ENCODE assay signal across 8 cellular contexts in genomic region chr10:97632949-97633884, GRCh38. TPM values are rescaled to one million over a fixed set of nuclear protein-coding genes. Genes with fewer than 3 reads are reported as not detected.
DNase-seq lines count a peak whose midpoint lies in the region; ATAC-seq and TF ChIP-seq lines count a peak whose summit lies in the region.

Gene MORN4, minus strand, starts transcription at chr10:97633500. Its CDS starts 13,847 bp downstream, at chr10:97619653.

- no peaks in the 10 kb centered on the region for H3K36me3 ChIP-seq in adrenal gland (replicated peaks in 1 of 2)
- no peaks in the 10 kb centered on the region for H3K36me3 ChIP-seq in heart left ventricle
- H3K36me3 ChIP-seq in trophoblast cell (ENCODE audit: control insufficient read depth in 1 of 2, insufficient read depth in 2 of 2, low read length in 2 of 2) = no peaks in the 10 kb centered on the region
- H3K36me3 ChIP-seq in tibial artery = no peaks in the 10 kb centered on the region

- no peak within 1 kb of the TSS for H3K23ac ChIP-seq in trophoblast cell (ENCODE audit: low read length)

- peak within 1 kb of the TSS; percentile 35 for H3K4ac ChIP-seq in trophoblast cell (ENCODE audit: low read depth, low read length)

- peak within 1 kb of the TSS; percentile 80 for H2AFZ ChIP-seq in trophoblast cell (ENCODE audit: insufficient read depth, low read length, poor library complexity)

- CTCF ChIA-PET in GM10248 (lab: Yijun Ruan, JAX) = interaction anchor here (1.3 kb wide), 1 partner anchor 29 kb away, joined by 3 read pairs; no protein-coding TSS in a partner anchor

- H3K27ac ChIP-seq in adrenal gland (peak within 1 kb of the TSS in 2 of 5 donors; percentile 59 to 74), heart left ventricle (peak within 1 kb of the TSS in 10 of 12 donors; percentile 35 to 76 (median 60)), trophoblast cell (ENCODE audit: low read depth, low read length) (no peak within 1 kb of the TSS), tibial artery (peak within 1 kb of the TSS; percentile 60 to 62)

- H3K4me3 ChIP-seq in adrenal gland (peak within 1 kb of the TSS; percentile 44 to 95 (median 72)), heart left ventricle (peak within 1 kb of the TSS; percentile 49 to 80 (median 74)), trophoblast cell (ENCODE audit: low read depth, low read length) (peak within 1 kb of the TSS; percentile 86), tibial artery (peak within 1 kb of the TSS; percentile 71 to 75)

- DNase-seq in GM10248 (ENCODE audit: extremely low spot score) = peak; percentile 91
- DNase-seq in NCI-H128 (lab: John Stamatoyannopoulos, UW; ENCODE audit: unreplicated experiment) = peak; percentile 87
- peak; percentile 72 to 87 for DNase-seq in SW 1271 (lab: John Stamatoyannopoulos, UW)
- peak; percentile 94 to 97 (median 96) for DNase-seq in adrenal gland
- peak; percentile 94 to 96 (median 95) for DNase-seq in heart left ventricle
- DNase-seq in trophoblast cell = peak; percentile 88 to 98
- DNase-seq in tibial artery = peak; percentile 95 to 97

- H3K14ac ChIP-seq in trophoblast cell (ENCODE audit: low read length) = peak within 1 kb of the TSS; percentile 21

- peak within 1 kb of the TSS; percentile 46 for H2BK120ac ChIP-seq in trophoblast cell (ENCODE audit: insufficient read depth, low read length, poor library complexity)

- WGBS in adrenal gland, 4 donors = 2 to 11% (median 3%) methylated on average over 29 to 62 of the region's 62 CpGs
- 3 to 6% (median 4%) methylated on average over 47 to 62 of the region's 62 CpGs for WGBS in heart left ventricle, 4 donors
- no CpG with 5 or more reads among the region's 62 CpGs for WGBS in trophoblast cell (ENCODE audit: extremely low coverage, insufficient coverage, insufficient read length)

- H2AK5ac ChIP-seq in trophoblast cell (ENCODE audit: low read length) = no peak within 1 kb of the TSS

- H3K4me1 ChIP-seq in adrenal gland (replicated peaks in 1 of 2) = peaks cover 6% of the 10 kb centered on the region in 2 donors
- peaks cover 0 to 12% (median 5%) of the 10 kb centered on the region in 12 donors for H3K4me1 ChIP-seq in heart left ventricle
- H3K4me1 ChIP-seq in trophoblast cell (ENCODE audit: control insufficient read depth in 1 of 2, insufficient read depth in 2 of 2, low read length in 2 of 2) = peaks cover 3 to 6% of the 10 kb centered on the region in 2 experiments
- peaks cover 0 to 9% (median 6%) of the 10 kb centered on the region in 4 donors for H3K4me1 ChIP-seq in tibial artery

- no peaks in the 10 kb centered on the region for H3K9me3 ChIP-seq in adrenal gland (replicated peaks in 1 of 3)
- H3K9me3 ChIP-seq in heart left ventricle = no peaks in the 10 kb centered on the region
- no peaks in the 10 kb centered on the region for H3K9me3 ChIP-seq in trophoblast cell (ENCODE audit: insufficient read depth, low read depth, low read length)
- no peaks in the 10 kb centered on the region for H3K9me3 ChIP-seq in tibial artery

- TF ChIP-seq POLR2A in adrenal gland (IDR thresholded peaks at IDR 0.05) (peak in 1 of 2 donors; percentile 33), heart left ventricle (IDR thresholded peaks at IDR 0.05) (no peak)

- ATAC-seq in HG02588 (IDR thresholded peaks at IDR 0.05; ENCODE audit: unreplicated experiment) (peak; percentile 99), heart left ventricle (peak; percentile 99)

- H3K79me1 ChIP-seq in trophoblast cell (ENCODE audit: low read length) = peaks cover 1% of the 10 kb centered on the region

- H4K91ac ChIP-seq in trophoblast cell (ENCODE audit: low read depth, low read length) = peak within 1 kb of the TSS; percentile 75

- peak within 1 kb of the TSS; percentile 93 for H4K8ac ChIP-seq in trophoblast cell (ENCODE audit: low read depth, low read length)

- intact Hi-C loops in adrenal gland (cut with DNase I) (no loop called here), heart left ventricle (cut with DNase I) (no loop called here), tibial artery (cut with DNase I; ENCODE audit: low total_unique reads) (no loop called here)

- no peaks in the 10 kb centered on the region for H3K27me3 ChIP-seq in adrenal gland
- H3K27me3 ChIP-seq in heart left ventricle = no peaks in the 10 kb centered on the region
- no peaks in the 10 kb centered on the region for H3K27me3 ChIP-seq in trophoblast cell (ENCODE audit: insufficient read depth, low read length)
- H3K27me3 ChIP-seq in tibial artery = no peaks in the 10 kb centered on the region

- no peak for TF ChIP-seq CTCF in GM10248 (IDR thresholded peaks at IDR 0.05; ENCODE audit: control extremely low read depth, extremely low read depth, low read depth, missing control alignments)
- no peak for TF ChIP-seq CTCF in adrenal gland (IDR thresholded peaks at IDR 0.05)
- no peak for TF ChIP-seq CTCF in heart left ventricle (IDR thresholded peaks at IDR 0.05)
- TF ChIP-seq CTCF in tibial artery (IDR thresholded peaks at IDR 0.05) = no peak

- H2BK5ac ChIP-seq in trophoblast cell (ENCODE audit: low read depth, low read length, poor library complexity) = no peak within 1 kb of the TSS

- POLR2A ChIA-PET in GM10248 (lab: Yijun Ruan, JAX) = no interaction called here

- peak within 1 kb of the TSS; percentile 78 for H4K12ac ChIP-seq in trophoblast cell (ENCODE audit: low read depth, low read length)

- H3K79me2 ChIP-seq in trophoblast cell (ENCODE audit: control insufficient read depth, insufficient read depth, low read length, poor library complexity) = peaks cover 2% of the 10 kb centered on the region

- no peak within 1 kb of the TSS for H2BK12ac ChIP-seq in trophoblast cell (ENCODE audit: low read length)

- H3K4me2 ChIP-seq in trophoblast cell (ENCODE audit: low read length) = peak within 1 kb of the TSS; percentile 89

- peak within 1 kb of the TSS; percentile 73 for H3K18ac ChIP-seq in trophoblast cell (ENCODE audit: low read length)

- peak within 1 kb of the TSS; percentile 30 for H3K9ac ChIP-seq in trophoblast cell (ENCODE audit: low read length)

RNA-seq across cellular contexts. Expression of gene MORN4, which starts in this region (rescaled TPM):
- 10 to 100 TPM in 2 of 8 donors, 1 to 10 TPM in 6; 1.6 to 12.2 (median 8.0) TPM for total RNA-seq in adrenal gland
- 10 to 100 TPM in 2 of 3 donors, 1 to 10 TPM in 1; 5.1 to 15.0 (median 11.7) TPM for polyA plus RNA-seq in adrenal gland
- total RNA-seq in heart left ventricle = 10 to 100 TPM in 6 of 9 donors, 1 to 10 TPM in 3; 7.2 to 21.0 (median 10.8) TPM
- polyA plus RNA-seq in heart left ventricle = 10 to 100 TPM; 16.1 to 31.7 TPM
- 4.4 and 4.7 TPM in 2 replicates for polyA plus RNA-seq in trophoblast cell (2013)
